14 cellular contexts compared by ENCODE assay signal in the genomic region with DNA sequence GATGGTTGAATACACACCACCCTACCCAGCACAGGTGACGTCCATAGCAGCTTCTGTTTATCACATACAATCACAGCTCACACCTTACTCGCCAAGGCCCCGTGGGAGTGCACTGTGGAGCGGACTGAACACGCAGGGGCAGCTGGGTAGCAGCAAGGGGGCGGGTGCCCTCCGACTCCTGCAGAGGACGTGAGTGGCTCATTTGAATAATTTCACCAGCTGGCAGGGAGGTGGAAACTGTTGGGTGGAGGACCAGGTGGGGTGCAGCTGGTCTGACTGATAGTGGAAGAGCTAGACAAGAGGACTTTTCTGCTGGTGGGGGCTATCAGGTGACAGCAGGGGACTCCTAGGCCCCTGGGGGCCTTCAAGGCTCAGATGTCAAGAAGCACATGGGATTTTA. TPM values are rescaled to one million over a fixed set of nuclear protein-coding genes. Genes with fewer than 3 reads are reported as not detected.
DNase-seq lines count a peak whose midpoint lies in the region; ATAC-seq and TF ChIP-seq lines count a peak whose summit lies in the region.
"Had no signal": no experiment of that assay in that cellular context is flagged by ENCODE, and none has a peak within 500 bp of the region (broad histone marks: within the 10 kb centered on the region; RNA-seq: fewer than 3 reads in every experiment).

No MANE protein-coding gene starts in this region.

- no peaks in the 10 kb centered on the region for H3K79me2 ChIP-seq in OCI-LY7 (ENCODE audit: insufficient read depth, low read depth, low read length)

- H3K4me3 ChIP-seq in OCI-LY7 (ENCODE audit: low read depth, low read length, poor library complexity, severe bottlenecking): no peak overlapping the region
- H3K4me3 ChIP-seq: ovary had no signal

- intact Hi-C loops in OCI-LY7 (cut with micrococcal nuclease; ENCODE audit: unreplicated experiment): no loop called here
- intact Hi-C loops in natural killer cell (cut with micrococcal nuclease): no loop called here

- no peak overlapping the region for H3K4me3 Mint-ChIP-seq in natural killer cell
- H3K4me3 Mint-ChIP-seq: endodermal cell had no signal

- CTCF ChIA-PET in GM10248 (lab: Yijun Ruan, JAX): no interaction called here
- CTCF ChIA-PET in OCI-LY7 (lab: Charles Lee; ENCODE audit: unreplicated experiment): interaction anchor here (0.6 to 1.4 kb wide), 2 partner anchors 16 to 1116 kb away, joined by 4 to 5 read pairs; partner anchors contain the start of gene MAN2B2

- POLR2A ChIA-PET in GM10248 (lab: Yijun Ruan, JAX) (no interaction called here), OCI-LY7 (lab: Charles Lee) (interaction anchor here (0.6 to 2.0 kb wide), 6 partner anchors 17 to 1083 kb away, joined by 3 to 8 read pairs (median 4); partner anchors contain the start of gene MAN2B2)

- peak overlapping the region; percentile 64 for H3K27ac ChIP-seq in OCI-LY7 (ENCODE audit: low read depth, low read length, poor library complexity, severe bottlenecking)
- H3K27ac ChIP-seq: ovary had no signal

- ATAC-seq in GM19467 (IDR thresholded peaks at IDR 0.05; ENCODE audit: unreplicated experiment): peak; percentile 67
- ATAC-seq in HG03354 (IDR thresholded peaks at IDR 0.05; ENCODE audit: poor library complexity, severe bottlenecking, unreplicated experiment): peak; percentile 88
- ATAC-seq in natural killer cell: no peak
- ATAC-seq: HepG2, left ventricle myocardium superior had no signal

- no peaks in the 10 kb centered on the region for H3K36me3 ChIP-seq in OCI-LY7 (ENCODE audit: insufficient read depth, low read length)
- H3K36me3 ChIP-seq: ovary had no signal

- no peaks in the 10 kb centered on the region for H4K20me1 ChIP-seq in OCI-LY7 (ENCODE audit: insufficient read depth, low read length)

- H3K27ac Mint-ChIP-seq in natural killer cell: peak overlapping the region in 1 of 2 donors; percentile 38
- H3K27ac Mint-ChIP-seq: endodermal cell had no signal

- H3K9me3 ChIP-seq in OCI-LY7 (ENCODE audit: low read length): no peaks in the 10 kb centered on the region
- H3K9me3 ChIP-seq: ovary had no signal

- H2AFZ ChIP-seq in OCI-LY7 (ENCODE audit: low read length): no peak overlapping the region

- TF ChIP-seq CTCF in GM10248 (IDR thresholded peaks at IDR 0.05; ENCODE audit: control extremely low read depth, extremely low read depth, low read depth, missing control alignments) (no peak), OCI-LY7 (conservative IDR thresholded peaks at IDR 0.05; ENCODE audit: low read length) (no peak), natural killer cell (IDR thresholded peaks at IDR 0.05) (no peak)

- DNase-seq in GM10248 (ENCODE audit: extremely low spot score) (peak; percentile 44), OCI-LY7 (ENCODE audit: low spot score) (peak; percentile 87), HK-2 (ENCODE audit: unreplicated experiment) (no peak), foreskin melanocyte (no peak), activated gamma-delta T cell treated with Interleukin-2 at 50 U/mL for 16 hours (no peak), natural killer cell (no peak)
- DNase-seq: C1 segment of cervical spinal cord, endodermal cell, left ventricle myocardium superior, ovary, SHP77 had no signal

- no peaks in the 10 kb centered on the region for H3K4me1 Mint-ChIP-seq in natural killer cell
- H3K4me1 Mint-ChIP-seq: endodermal cell had no signal

- no peaks in the 10 kb centered on the region for H3K9me2 ChIP-seq in OCI-LY7 (ENCODE audit: insufficient read depth, low read length)

- no peaks in the 10 kb centered on the region for H3K27me3 Mint-ChIP-seq in natural killer cell (ENCODE audit: low read depth in 2 of 2)

- BruUV-seq in OCI-LY7 (replicated peaks; lab: Mats Ljungman, UMichigan): no TSS peak

- H3K4me1 ChIP-seq in OCI-LY7 (ENCODE audit: insufficient read depth, low read length, poor library complexity, severe bottlenecking): peaks cover 17% of the 10 kb centered on the region

- H3K9me3 Mint-ChIP-seq in natural killer cell: no peaks in the 10 kb centered on the region
- H3K9me3 Mint-ChIP-seq: endodermal cell had no signal

- peak overlapping the region; percentile 48 for H3K4me2 ChIP-seq in OCI-LY7 (ENCODE audit: low read length)

- no peaks in the 10 kb centered on the region for H3K36me3 Mint-ChIP-seq in natural killer cell

RNA-seq across cellular contexts. Expression of gene MAN2B2, which starts 16.3 kb away (rescaled TPM):
- total RNA-seq in OCI-LY7 (2014; rRNA removed; shearing (Covaris generic)): 11.0 and 13.7 TPM in 2 replicates
- 19.4 and 20.4 TPM in 2 replicates for total RNA-seq in OCI-LY7 (2022)
- 10 to 100 TPM; 34.5 to 47.8 (median 39.0) TPM for total RNA-seq in natural killer cell

RNA-seq across cellular contexts. Expression of gene MRFAP1, which starts 49.2 kb away (rescaled TPM):
- 90.8 and 142 TPM in 2 replicates for total RNA-seq in OCI-LY7 (2014; rRNA removed; shearing (Covaris generic))
- total RNA-seq in OCI-LY7 (2022) (213 and 224 TPM in 2 replicates), natural killer cell (100 to 1,000 TPM; 105 to 146 (median 146) TPM)

Comparison
In these comparisons a context has a peak if more than half of its experiments do, and no peak if none do; other contexts are left out.
1. DNase-seq: peak in GM10248 (single experiment) and OCI-LY7 (single experiment); none in HK-2 (single experiment), foreskin melanocyte (single experiment), activated gamma-delta T cell treated with Interleukin-2 at 50 U/mL for 16 hours (single experiment) and natural killer cell (single experiment).
2. ATAC-seq: peak in GM19467 (single experiment) and HG03354 (single experiment); none in natural killer cell (0 of 3).